In genomic region chr3:71702131-71703024, GRCh38 we compare ENCODE assay signal across 1 cellular context.
TF ChIP-seq lines count a peak whose summit lies in the region.

No MANE protein-coding gene starts in this region.

TF ChIP-seq in SK-N-SH, 30 proteins besides CTCF, POLR2A, EP300 and RAD21 (continued from another document):
- TF ChIP-seq, protein P1, sequence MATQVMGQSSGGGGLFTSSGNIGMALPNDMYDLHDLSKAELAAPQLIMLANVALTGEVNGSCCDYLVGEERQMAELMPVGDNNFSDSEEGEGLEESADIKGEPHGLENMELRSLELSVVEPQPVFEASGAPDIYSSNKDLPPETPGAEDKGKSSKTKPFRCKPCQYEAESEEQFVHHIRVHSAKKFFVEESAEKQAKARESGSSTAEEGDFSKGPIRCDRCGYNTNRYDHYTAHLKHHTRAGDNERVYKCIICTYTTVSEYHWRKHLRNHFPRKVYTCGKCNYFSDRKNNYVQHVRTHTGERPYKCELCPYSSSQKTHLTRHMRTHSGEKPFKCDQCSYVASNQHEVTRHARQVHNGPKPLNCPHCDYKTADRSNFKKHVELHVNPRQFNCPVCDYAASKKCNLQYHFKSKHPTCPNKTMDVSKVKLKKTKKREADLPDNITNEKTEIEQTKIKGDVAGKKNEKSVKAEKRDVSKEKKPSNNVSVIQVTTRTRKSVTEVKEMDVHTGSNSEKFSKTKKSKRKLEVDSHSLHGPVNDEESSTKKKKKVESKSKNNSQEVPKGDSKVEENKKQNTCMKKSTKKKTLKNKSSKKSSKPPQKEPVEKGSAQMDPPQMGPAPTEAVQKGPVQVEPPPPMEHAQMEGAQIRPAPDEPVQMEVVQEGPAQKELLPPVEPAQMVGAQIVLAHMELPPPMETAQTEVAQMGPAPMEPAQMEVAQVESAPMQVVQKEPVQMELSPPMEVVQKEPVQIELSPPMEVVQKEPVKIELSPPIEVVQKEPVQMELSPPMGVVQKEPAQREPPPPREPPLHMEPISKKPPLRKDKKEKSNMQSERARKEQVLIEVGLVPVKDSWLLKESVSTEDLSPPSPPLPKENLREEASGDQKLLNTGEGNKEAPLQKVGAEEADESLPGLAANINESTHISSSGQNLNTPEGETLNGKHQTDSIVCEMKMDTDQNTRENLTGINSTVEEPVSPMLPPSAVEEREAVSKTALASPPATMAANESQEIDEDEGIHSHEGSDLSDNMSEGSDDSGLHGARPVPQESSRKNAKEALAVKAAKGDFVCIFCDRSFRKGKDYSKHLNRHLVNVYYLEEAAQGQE (IDR thresholded peaks at IDR 0.05; ENCODE audit: low read depth, low read length), result no peak
- no peak for TF ChIP-seq JUND (IDR thresholded peaks at IDR 0.05)
- TF ChIP-seq YY1 (IDR thresholded peaks at IDR 0.05; ENCODE audit: low read depth), result no peak
- TF ChIP-seq RXRA (IDR thresholded peaks at IDR 0.05; ENCODE audit: borderline replicate concordance, low read depth), result no peak
- TF ChIP-seq NFIC (IDR thresholded peaks at IDR 0.05; ENCODE audit: borderline replicate concordance), result no peak
- no peak for TF ChIP-seq TEAD4 (IDR thresholded peaks at IDR 0.05; ENCODE audit: borderline replicate concordance, insufficient read depth)
- no peak for TF ChIP-seq ZBTB33 (IDR thresholded peaks at IDR 0.05; ENCODE audit: borderline replicate concordance, low read depth)
TF ChIP-seq in SK-N-SH: peak in this region for 0.
